1 cellular context compared by ENCODE assay signal in the genomic region with DNA sequence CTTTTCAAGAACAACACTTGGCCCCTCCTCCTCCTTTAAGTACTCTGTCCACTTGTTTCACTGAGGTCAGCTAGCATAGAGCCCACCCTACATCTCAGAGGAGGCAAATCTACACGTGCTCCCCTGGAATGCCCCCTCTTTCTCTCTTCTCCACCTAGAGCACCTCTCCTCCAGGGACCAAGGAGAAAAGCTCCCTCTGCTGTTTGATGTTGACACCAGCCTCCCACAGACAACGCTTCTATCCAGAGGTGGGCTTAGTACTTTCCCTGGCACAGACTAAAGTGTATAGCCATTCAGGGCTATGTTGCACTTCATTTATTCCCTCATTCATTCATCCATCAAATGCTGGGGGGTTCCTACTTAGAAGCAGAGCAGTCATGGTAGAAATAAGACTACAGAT.
TF ChIP-seq lines count a peak whose summit lies in the region.

No MANE protein-coding gene starts in this region.

TF ChIP-seq in IMR-90, 13 proteins besides CTCF, POLR2A, EP300 and RAD21 (continued from another document):
- no peak for TF ChIP-seq USF2 (IDR thresholded peaks at IDR 0.05; ENCODE audit: low read depth, low read length)
